Comparison of ENCODE assay signal across 1 cellular context in genomic region chr1:3211996-3212395, GRCh38.
TF ChIP-seq lines count a peak whose summit lies in the region.

No MANE protein-coding gene starts in this region.

TF ChIP-seq in GM23338, 12 proteins besides CTCF, POLR2A, EP300 and RAD21 (continued from another document):
- TF ChIP-seq REST (IDR thresholded peaks at IDR 0.05; ENCODE audit: unreplicated experiment), result no peak
- no peak for TF ChIP-seq JUNB (IDR thresholded peaks at IDR 0.05; ENCODE audit: unreplicated experiment)
